In genomic region chr17:41100081-41100480, GRCh38 we compare ENCODE assay signal across 1 cellular context.
TF ChIP-seq lines count a peak whose summit lies in the region.

No MANE protein-coding gene starts in this region.

TF ChIP-seq in HepG2, 621 proteins besides CTCF, POLR2A, EP300 and RAD21:
- TF ChIP-seq GMEB1 (CRISPR knock-in tag; IDR thresholded peaks at IDR 0.05; ENCODE audit: borderline replicate concordance) (no peak), RARG (CRISPR knock-in tag; IDR thresholded peaks at IDR 0.05; ENCODE audit: low read depth) (no peak), ZNF101 (CRISPR knock-in tag; IDR thresholded peaks at IDR 0.05; ENCODE audit: borderline replicate concordance, low read depth) (no peak), ZNF710 (CRISPR knock-in tag; IDR thresholded peaks at IDR 0.05; ENCODE audit: borderline replicate concordance) (no peak), ZNF784 (CRISPR knock-in tag; IDR thresholded peaks at IDR 0.05; ENCODE audit: borderline replicate concordance) (no peak), RBM39 (IDR thresholded peaks at IDR 0.05; ENCODE audit: low read depth, low read length, poor library complexity, severe bottlenecking) (no peak), KMT2A (CRISPR knock-in tag; IDR thresholded peaks at IDR 0.05) (no peak), ZNF230 (CRISPR knock-in tag; IDR thresholded peaks at IDR 0.05) (no peak), TAF15 (IDR thresholded peaks at IDR 0.05; ENCODE audit: low read depth, low read length, poor library complexity, severe bottlenecking) (no peak), MLX (CRISPR knock-in tag; IDR thresholded peaks at IDR 0.05) (no peak), CBX1 (IDR thresholded peaks at IDR 0.05; ENCODE audit: low read depth) (no peak), STAG1 (CRISPR knock-in tag; IDR thresholded peaks at IDR 0.05) (no peak), ATM (IDR thresholded peaks at IDR 0.05; ENCODE audit: borderline replicate concordance) (no peak), ZNF788 (CRISPR knock-in tag; IDR thresholded peaks at IDR 0.05; ENCODE audit: borderline replicate concordance) (no peak), RNF219 (CRISPR knock-in tag; IDR thresholded peaks at IDR 0.05) (no peak), PBX3 (CRISPR knock-in tag; IDR thresholded peaks at IDR 0.05; ENCODE audit: borderline replicate concordance) (no peak), FOXO4 (CRISPR knock-in tag; conservative IDR thresholded peaks at IDR 0.05) (no peak), ZNF282 (IDR thresholded peaks at IDR 0.05; ENCODE audit: partially characterized antibody) (no peak), ZFYVE20 (CRISPR knock-in tag; IDR thresholded peaks at IDR 0.05; ENCODE audit: borderline replicate concordance, low read depth) (no peak)
